Comparison of ENCODE assay signal across 28 cellular contexts in the genomic region with DNA sequence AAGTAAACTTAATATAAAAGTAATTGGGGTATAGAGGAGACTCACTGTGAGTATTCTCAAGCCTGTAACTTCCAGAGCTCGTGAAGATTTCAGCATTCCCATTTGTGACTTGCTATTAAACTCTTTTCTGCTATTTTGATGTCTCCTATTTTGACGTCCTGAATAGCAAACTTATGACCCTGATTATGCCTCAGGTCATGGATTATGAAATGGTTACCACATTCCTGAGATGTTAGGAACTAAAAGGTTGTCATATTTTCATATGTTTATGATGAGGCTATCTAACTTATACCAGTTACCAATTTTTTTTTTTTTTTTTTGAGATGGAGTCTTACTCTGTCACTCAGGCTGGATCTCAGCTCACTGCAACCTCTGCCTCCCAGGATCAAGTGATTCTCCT.
A peak's percentile ranks its signal among the peaks of the same experiment; 100 is the strongest.
DNase-seq lines count a peak whose midpoint lies in the region; ATAC-seq lines count a peak whose summit lies in the region.
"Had no signal": no experiment of that assay in that cellular context is flagged by ENCODE, and none has a peak within 500 bp of the region (broad histone marks: within the 10 kb centered on the region; RNA-seq: fewer than 3 reads in every experiment).

No MANE protein-coding gene starts in this region.

- 0 out of 2 replicates have a peak, but pooled peaks cover 3% of the 10 kb centered on the region for H3K79me2 ChIP-seq in Karpas-422 (ENCODE audit: low read length)

- DNase-seq in EL (peak; percentile 55), Karpas-422 (no peak), T-helper 17 cell (no peak), iris pigment epithelial cell (ENCODE audit: low read depth) (peak; percentile 45), NCI-H748 (lab: John Stamatoyannopoulos, UW; ENCODE audit: unreplicated experiment) (no peak), NCI-H1048 (lab: John Stamatoyannopoulos, UW) (no peak)
- no peak for DNase-seq in stimulated activated CD4-positive, alpha-beta T cell treated with anti-CD3 and anti-CD28 coated beads, Interleukin-4, amount 100 ng/mL, for 4 hours
- no peak for DNase-seq in activated CD4-positive, alpha-beta T cell treated with anti-CD3 and anti-CD28 coated beads for 4 hours
- DNase-seq: 8988T; ACHN; Calu3; DMS153; DND-41; GM23248; H9; HFFc6; NCI-H1092 treated with DMSO at 0.1 percent for 48 hours; NCI-H1436; NCI-H187; NCI-H2171 treated with DMSO at 0.1 percent for 48 hours; NCI-H446; NCI-H524 treated with DMSO at 0.1 percent for 48 hours; NCI-H82; NK-92 treated with Interleukin-12 subunit alpha and Interleukin-12 subunit beta, amount 100 ng/mL, for 24 hours; PC-3; SHP77 had no signal

- no peaks in the 10 kb centered on the region for H3K9me2 ChIP-seq in Karpas-422 (replicated peaks; ENCODE audit: insufficient read depth, low read length)

- peaks cover 9% of the 10 kb centered on the region for H3K36me3 Mint-ChIP-seq in T-helper 17 cell (ENCODE audit: low read depth)

- peak overlapping the region; percentile 77 for H3K27ac Mint-ChIP-seq in T-helper 17 cell
- H3K27ac Mint-ChIP-seq: H9, HFFc6 had no signal

- no peaks in the 10 kb centered on the region for H4K20me1 ChIP-seq in Karpas-422 (ENCODE audit: insufficient read depth, low read depth, low read length)

- peaks cover 56% of the 10 kb centered on the region for H3K4me1 ChIP-seq in Karpas-422 (ENCODE audit: low read length)

- H3K27ac ChIP-seq in Karpas-422 (ENCODE audit: low read length): peak overlapping the region; percentile 37; the same call in 1 of the 2 replicates
- H3K27ac ChIP-seq: GM23248, KMS-11 had no signal

- H3K36me3 ChIP-seq in Karpas-422 (ENCODE audit: insufficient read depth, low read length): no peaks in the 10 kb centered on the region

- H3K4me2 ChIP-seq in Karpas-422 (ENCODE audit: low read depth, low read length, poor library complexity, severe bottlenecking): no peak overlapping the region
- H3K4me2 ChIP-seq: KMS-11 had no signal

- no peaks in the 10 kb centered on the region for H3K27me3 Mint-ChIP-seq in T-helper 17 cell
- H3K27me3 Mint-ChIP-seq: IgD-negative memory B cell had no signal

- H3K4me3 ChIP-seq in Karpas-422 (ENCODE audit: low read length): no peak overlapping the region
- H3K4me3 ChIP-seq: GM23248 had no signal

- ATAC-seq in T-helper 17 cell: no peak
- ATAC-seq: PC-3 had no signal

- H3K27me3 ChIP-seq in Karpas-422 (ENCODE audit: low read length): no peaks in the 10 kb centered on the region

- H2AFZ ChIP-seq in Karpas-422 (ENCODE audit: low read length): no peak overlapping the region
- H2AFZ ChIP-seq: GM23248 had no signal

- H3K9me3 ChIP-seq in Karpas-422 (ENCODE audit: low read length) (no peaks in the 10 kb centered on the region), T-helper 17 cell (ENCODE audit: control insufficient read depth, low read length, poor library complexity, severe bottlenecking) (no peaks in the 10 kb centered on the region)

- no peak overlapping the region for H3K4me3 Mint-ChIP-seq in T-helper 17 cell
- H3K4me3 Mint-ChIP-seq: H9, HFFc6, IgD-negative memory B cell had no signal

- H3K4me1 Mint-ChIP-seq in T-helper 17 cell: peaks cover 3% of the 10 kb centered on the region
- H3K4me1 Mint-ChIP-seq: IgD-negative memory B cell had no signal

- H3K9ac ChIP-seq in Karpas-422 (ENCODE audit: low read length): no peak overlapping the region
- H3K9ac ChIP-seq: GM23248, KMS-11 had no signal

Comparison
In these comparisons a context has a peak if more than half of its experiments do, and no peak if none do; other contexts are left out.
1. DNase-seq: peak in EL (single experiment) and iris pigment epithelial cell (single experiment); none in Karpas-422 (single experiment), T-helper 17 cell (0 of 3), NCI-H748 (single experiment), stimulated activated CD4-positive, alpha-beta T cell treated with anti-CD3 and anti-CD28 coated beads, Interleukin-4, amount 100 ng/mL, for 4 hours (0 of 2), NCI-H1048 (single experiment) and activated CD4-positive, alpha-beta T cell treated with anti-CD3 and anti-CD28 coated beads for 4 hours (0 of 2).